In genomic region chr19:46719629-46720515, GRCh38 we compare ENCODE assay signal across 1 cellular context.
TF ChIP-seq lines count a peak whose summit lies in the region.

No MANE protein-coding gene starts in this region.

TF ChIP-seq in GM12878, 131 proteins besides CTCF, POLR2A, EP300 and RAD21:
- TF ChIP-seq NKRF (conservative IDR thresholded peaks at IDR 0.05) (no peak), BMI1 (IDR thresholded peaks at IDR 0.05; ENCODE audit: borderline replicate concordance) (no peak), HCFC1 (IDR thresholded peaks at IDR 0.05; ENCODE audit: low read length) (no peak), NFIC (IDR thresholded peaks at IDR 0.05; ENCODE audit: low read depth, low read length) (no peak), PBX3 (IDR thresholded peaks at IDR 0.05; ENCODE audit: insufficient replicate concordance, low read depth, low read length) (no peak), POU2F2 (IDR thresholded peaks at IDR 0.05; ENCODE audit: borderline replicate concordance, low read depth, low read length) (no peak), RUNX3 (IDR thresholded peaks at IDR 0.05; ENCODE audit: low read length) (no peak), MEF2B (IDR thresholded peaks at IDR 0.05; ENCODE audit: partially characterized antibody, poor library complexity, severe bottlenecking) (no peak), TBL1XR1 (IDR thresholded peaks at IDR 0.05; ENCODE audit: low read depth, low read length) (no peak), NBN (IDR thresholded peaks at IDR 0.05) (no peak)
- TF ChIP-seq, protein P1, sequence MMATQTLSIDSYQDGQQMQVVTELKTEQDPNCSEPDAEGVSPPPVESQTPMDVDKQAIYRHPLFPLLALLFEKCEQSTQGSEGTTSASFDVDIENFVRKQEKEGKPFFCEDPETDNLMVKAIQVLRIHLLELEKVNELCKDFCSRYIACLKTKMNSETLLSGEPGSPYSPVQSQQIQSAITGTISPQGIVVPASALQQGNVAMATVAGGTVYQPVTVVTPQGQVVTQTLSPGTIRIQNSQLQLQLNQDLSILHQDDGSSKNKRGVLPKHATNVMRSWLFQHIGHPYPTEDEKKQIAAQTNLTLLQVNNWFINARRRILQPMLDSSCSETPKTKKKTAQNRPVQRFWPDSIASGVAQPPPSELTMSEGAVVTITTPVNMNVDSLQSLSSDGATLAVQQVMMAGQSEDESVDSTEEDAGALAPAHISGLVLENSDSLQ (IDR thresholded peaks at IDR 0.05): no peak
- TF ChIP-seq, protein P2, sequence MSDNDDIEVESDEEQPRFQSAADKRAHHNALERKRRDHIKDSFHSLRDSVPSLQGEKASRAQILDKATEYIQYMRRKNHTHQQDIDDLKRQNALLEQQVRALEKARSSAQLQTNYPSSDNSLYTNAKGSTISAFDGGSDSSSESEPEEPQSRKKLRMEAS (IDR thresholded peaks at IDR 0.05; ENCODE audit: low read depth, low read length): no peak
- TF ChIP-seq, protein P3, sequence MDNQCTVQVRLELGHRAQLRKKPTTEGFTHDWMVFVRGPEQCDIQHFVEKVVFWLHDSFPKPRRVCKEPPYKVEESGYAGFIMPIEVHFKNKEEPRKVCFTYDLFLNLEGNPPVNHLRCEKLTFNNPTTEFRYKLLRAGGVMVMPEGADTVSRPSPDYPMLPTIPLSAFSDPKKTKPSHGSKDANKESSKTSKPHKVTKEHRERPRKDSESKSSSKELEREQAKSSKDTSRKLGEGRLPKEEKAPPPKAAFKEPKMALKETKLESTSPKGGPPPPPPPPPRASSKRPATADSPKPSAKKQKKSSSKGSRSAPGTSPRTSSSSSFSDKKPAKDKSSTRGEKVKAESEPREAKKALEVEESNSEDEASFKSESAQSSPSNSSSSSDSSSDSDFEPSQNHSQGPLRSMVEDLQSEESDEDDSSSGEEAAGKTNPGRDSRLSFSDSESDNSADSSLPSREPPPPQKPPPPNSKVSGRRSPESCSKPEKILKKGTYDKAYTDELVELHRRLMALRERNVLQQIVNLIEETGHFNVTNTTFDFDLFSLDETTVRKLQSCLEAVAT (IDR thresholded peaks at IDR 0.05): no peak
- TF ChIP-seq, protein P4, sequence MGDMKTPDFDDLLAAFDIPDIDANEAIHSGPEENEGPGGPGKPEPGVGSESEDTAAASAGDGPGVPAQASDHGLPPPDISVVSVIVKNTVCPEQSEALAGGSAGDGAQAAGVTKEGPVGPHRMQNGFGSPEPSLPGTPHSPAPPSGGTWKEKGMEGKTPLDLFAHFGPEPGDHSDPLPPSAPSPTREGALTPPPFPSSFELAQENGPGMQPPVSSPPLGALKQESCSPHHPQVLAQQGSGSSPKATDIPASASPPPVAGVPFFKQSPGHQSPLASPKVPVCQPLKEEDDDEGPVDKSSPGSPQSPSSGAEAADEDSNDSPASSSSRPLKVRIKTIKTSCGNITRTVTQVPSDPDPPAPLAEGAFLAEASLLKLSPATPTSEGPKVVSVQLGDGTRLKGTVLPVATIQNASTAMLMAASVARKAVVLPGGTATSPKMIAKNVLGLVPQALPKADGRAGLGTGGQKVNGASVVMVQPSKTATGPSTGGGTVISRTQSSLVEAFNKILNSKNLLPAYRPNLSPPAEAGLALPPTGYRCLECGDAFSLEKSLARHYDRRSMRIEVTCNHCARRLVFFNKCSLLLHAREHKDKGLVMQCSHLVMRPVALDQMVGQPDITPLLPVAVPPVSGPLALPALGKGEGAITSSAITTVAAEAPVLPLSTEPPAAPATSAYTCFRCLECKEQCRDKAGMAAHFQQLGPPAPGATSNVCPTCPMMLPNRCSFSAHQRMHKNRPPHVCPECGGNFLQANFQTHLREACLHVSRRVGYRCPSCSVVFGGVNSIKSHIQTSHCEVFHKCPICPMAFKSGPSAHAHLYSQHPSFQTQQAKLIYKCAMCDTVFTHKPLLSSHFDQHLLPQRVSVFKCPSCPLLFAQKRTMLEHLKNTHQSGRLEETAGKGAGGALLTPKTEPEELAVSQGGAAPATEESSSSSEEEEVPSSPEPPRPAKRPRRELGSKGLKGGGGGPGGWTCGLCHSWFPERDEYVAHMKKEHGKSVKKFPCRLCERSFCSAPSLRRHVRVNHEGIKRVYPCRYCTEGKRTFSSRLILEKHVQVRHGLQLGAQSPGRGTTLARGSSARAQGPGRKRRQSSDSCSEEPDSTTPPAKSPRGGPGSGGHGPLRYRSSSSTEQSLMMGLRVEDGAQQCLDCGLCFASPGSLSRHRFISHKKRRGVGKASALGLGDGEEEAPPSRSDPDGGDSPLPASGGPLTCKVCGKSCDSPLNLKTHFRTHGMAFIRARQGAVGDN (IDR thresholded peaks at IDR 0.05): no peak
- TF ChIP-seq, protein P5, sequence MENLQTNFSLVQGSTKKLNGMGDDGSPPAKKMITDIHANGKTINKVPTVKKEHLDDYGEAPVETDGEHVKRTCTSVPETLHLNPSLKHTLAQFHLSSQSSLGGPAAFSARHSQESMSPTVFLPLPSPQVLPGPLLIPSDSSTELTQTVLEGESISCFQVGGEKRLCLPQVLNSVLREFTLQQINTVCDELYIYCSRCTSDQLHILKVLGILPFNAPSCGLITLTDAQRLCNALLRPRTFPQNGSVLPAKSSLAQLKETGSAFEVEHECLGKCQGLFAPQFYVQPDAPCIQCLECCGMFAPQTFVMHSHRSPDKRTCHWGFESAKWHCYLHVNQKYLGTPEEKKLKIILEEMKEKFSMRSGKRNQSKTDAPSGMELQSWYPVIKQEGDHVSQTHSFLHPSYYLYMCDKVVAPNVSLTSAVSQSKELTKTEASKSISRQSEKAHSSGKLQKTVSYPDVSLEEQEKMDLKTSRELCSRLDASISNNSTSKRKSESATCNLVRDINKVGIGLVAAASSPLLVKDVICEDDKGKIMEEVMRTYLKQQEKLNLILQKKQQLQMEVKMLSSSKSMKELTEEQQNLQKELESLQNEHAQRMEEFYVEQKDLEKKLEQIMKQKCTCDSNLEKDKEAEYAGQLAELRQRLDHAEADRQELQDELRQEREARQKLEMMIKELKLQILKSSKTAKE (IDR thresholded peaks at IDR 0.05; ENCODE audit: low read depth, poor library complexity, severe bottlenecking): no peak
